Comparison of ENCODE assay signal across 7 cellular contexts in the genomic region with DNA sequence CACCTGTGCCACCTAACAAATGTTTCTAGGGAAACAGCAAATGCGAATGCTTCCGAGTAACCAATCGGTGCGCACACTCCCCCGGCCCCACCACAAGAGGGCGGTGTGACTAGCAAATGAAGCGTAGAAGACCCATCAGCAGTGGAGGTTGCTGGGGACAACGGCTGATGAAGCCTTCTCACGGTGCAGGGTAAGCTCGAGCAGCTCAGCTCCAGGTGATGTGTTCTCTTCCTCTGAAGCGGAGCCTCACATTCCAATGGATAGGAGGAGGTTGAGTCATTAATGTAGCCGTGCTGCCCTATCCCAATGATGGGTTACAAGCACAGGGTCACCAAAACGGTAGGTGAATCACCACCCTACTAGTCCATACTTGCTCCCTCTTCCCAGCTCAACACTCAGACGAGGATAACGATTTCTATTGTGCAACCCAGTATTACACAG.
DNase-seq lines count a peak whose midpoint lies in the region; ATAC-seq and TF ChIP-seq lines count a peak whose summit lies in the region.

No MANE protein-coding gene starts in this region.

- no peaks in the 10 kb centered on the region for H3K4me1 Mint-ChIP-seq in activated CD4-positive, alpha-beta T cell treated with anti-CD3 and anti-CD28 coated beads, Interleukin-2, amount 10 ng/mL, durations not matched to agents 24 days and 14 days

- H3K4me3 ChIP-seq in NB4 (ENCODE audit: low read depth, low read length) = no peak overlapping the region
- no peak overlapping the region for H3K4me3 ChIP-seq in ovary

- peaks cover 10% of the 10 kb centered on the region for H3K27me3 Mint-ChIP-seq in activated CD4-positive, alpha-beta T cell treated with anti-CD3 and anti-CD28 coated beads, Interleukin-2, amount 10 ng/mL, durations not matched to agents 24 days and 14 days

- TF ChIP-seq EP300 in ovary (IDR thresholded peaks at IDR 0.05) = no peak

- TF ChIP-seq POLR2A in NB4 (IDR thresholded peaks at IDR 0.05; ENCODE audit: extremely low read depth, insufficient read length) = no peak
- no peak for TF ChIP-seq POLR2A in erythroblast (IDR thresholded peaks at IDR 0.05; ENCODE audit: low read length)
- TF ChIP-seq POLR2A in ovary (IDR thresholded peaks at IDR 0.05) = no peak

- TF ChIP-seq CTCF in GM12873 (IDR thresholded peaks at IDR 0.05; ENCODE audit: insufficient read depth, low read depth, low read length, missing control alignments) (peak; percentile 61), NB4 (IDR thresholded peaks at IDR 0.05; ENCODE audit: low read depth, low read length) (peak; percentile 90), ovary (IDR thresholded peaks at IDR 0.05) (peak in 1 of 3 donors; percentile 13)

- peak; percentile 74 for DNase-seq in NB4 (ENCODE audit: low read depth)
- peak; percentile 83 for DNase-seq in activated CD4-positive, alpha-beta T cell treated with anti-CD3 and anti-CD28 coated beads, Interleukin-2, amount 10 ng/mL, durations not matched to agents 24 days and 14 days
- DNase-seq in erythroblast (lab: John Stamatoyannopoulos, UW) = peak; percentile 41 to 66
- DNase-seq in ovary = peak in 3 of 5 donors; percentile 48 to 63 (median 51)

- no peak overlapping the region for H3K4me3 Mint-ChIP-seq in activated CD4-positive, alpha-beta T cell treated with anti-CD3 and anti-CD28 coated beads, Interleukin-2, amount 10 ng/mL, durations not matched to agents 24 days and 14 days

- no peaks in the 10 kb centered on the region for H3K36me3 ChIP-seq in ovary

- intact Hi-C loops in activated CD4-positive, alpha-beta T cell treated with anti-CD3 and anti-CD28 coated beads, Interleukin-2, amount 10 ng/mL, durations not matched to agents 24 days and 14 days (cut with micrococcal nuclease) = no loop called here
- intact Hi-C loops in ovary (cut with DNase I) = no loop called here

- no peaks in the 10 kb centered on the region for H3K4me1 ChIP-seq in ovary (ENCODE audit: insufficient read depth)

- no peak overlapping the region for H3K27ac ChIP-seq in ovary

- ATAC-seq in HG02623 (IDR thresholded peaks at IDR 0.05; ENCODE audit: unreplicated experiment) (no peak), HG03439 (IDR thresholded peaks at IDR 0.05; ENCODE audit: unreplicated experiment) (no peak)

- 44 to 60% (median 47%) methylated on average over 15 of the region's 15 CpGs for WGBS in ovary, 3 donors

- H3K27ac Mint-ChIP-seq in activated CD4-positive, alpha-beta T cell treated with anti-CD3 and anti-CD28 coated beads, Interleukin-2, amount 10 ng/mL, durations not matched to agents 24 days and 14 days = no peak overlapping the region

- H3K9me3 Mint-ChIP-seq in activated CD4-positive, alpha-beta T cell treated with anti-CD3 and anti-CD28 coated beads, Interleukin-2, amount 10 ng/mL, durations not matched to agents 24 days and 14 days = no peaks in the 10 kb centered on the region

- H3K27me3 ChIP-seq in ovary = no peaks in the 10 kb centered on the region

- no peaks in the 10 kb centered on the region for H3K36me3 Mint-ChIP-seq in activated CD4-positive, alpha-beta T cell treated with anti-CD3 and anti-CD28 coated beads, Interleukin-2, amount 10 ng/mL, durations not matched to agents 24 days and 14 days (ENCODE audit: low read depth)

- H3K9me3 ChIP-seq in ovary = no peaks in the 10 kb centered on the region
